Comparison of ENCODE assay signal across 19 cellular contexts in genomic region chr5:35813456-35813855, GRCh38.
"Had no signal": no experiment of that assay in that cellular context is flagged by ENCODE, and none has a peak within 500 bp of the region (broad histone marks: within the 10 kb centered on the region; RNA-seq: fewer than 3 reads in every experiment).

No MANE protein-coding gene starts in this region.

- H3K27ac ChIP-seq: body of pancreas, coronary artery, esophagus squamous epithelium, tibial artery had no signal

- H3K4me3 ChIP-seq: body of pancreas, coronary artery, esophagus squamous epithelium, tibial artery had no signal

- H3K4me3 Mint-ChIP-seq: activated CD8-positive, alpha-beta memory T cell treated with anti-CD3 and anti-CD28 coated beads, Interleukin-2, amount 10 ng/mL, durations not matched to agents 7 days and 5 days; natural killer cell treated with Interleukin-12 subunit alpha and Interleukin-12 subunit beta and Interleukin-15 and Interleukin-18, amount 100 ng/mL, for 72 hours; stimulated activated memory B cell treated with anti-CD40 and anti-IgM and Interleukin-4, amounts not matched to agents 10 μg/mL and 1 μg/mL and 100 μg/mL, for 72 hours; WTC11 had no signal

- ATAC-seq: activated CD8-positive, alpha-beta memory T cell treated with anti-CD3 and anti-CD28 coated beads, Interleukin-2, amount 10 ng/mL, durations not matched to agents 7 days and 5 days; body of pancreas; left ventricle myocardium superior; natural killer cell treated with Interleukin-12 subunit alpha and Interleukin-12 subunit beta and Interleukin-15 and Interleukin-18, amount 100 ng/mL, for 72 hours; stimulated activated memory B cell treated with anti-CD40 and anti-IgM and Interleukin-4, amounts not matched to agents 10 μg/mL and 1 μg/mL and 100 μg/mL, for 72 hours; WTC11 had no signal

- H3K27me3 ChIP-seq: body of pancreas, esophagus squamous epithelium, tibial artery had no signal

- DNase-seq: activated CD4-positive, alpha-beta T cell treated with anti-CD3 and anti-CD28 coated beads for 48 hours; activated CD8-positive, alpha-beta memory T cell treated with anti-CD3 and anti-CD28 coated beads, Interleukin-2, amount 10 ng/mL, durations not matched to agents 7 days and 5 days; activated gamma-delta T cell treated with Interleukin-2 at 50 U/mL for 16 hours; amniotic stem cell; body of pancreas; caudate nucleus; effector CD8-positive, alpha-beta T cell; esophagus squamous epithelium; foreskin melanocyte; head of caudate nucleus; kidney glomerular epithelial cell; left ventricle myocardium superior; mesenchymal stem cell; stimulated activated CD4-positive, alpha-beta T cell treated with anti-CD3 and anti-CD28 coated beads, Interleukin-2, amount 100 ng/mL, for 48 hours; tibial artery had no signal

- H3K27ac Mint-ChIP-seq: natural killer cell treated with Interleukin-12 subunit alpha and Interleukin-12 subunit beta and Interleukin-15 and Interleukin-18, amount 100 ng/mL, for 72 hours; stimulated activated memory B cell treated with anti-CD40 and anti-IgM and Interleukin-4, amounts not matched to agents 10 μg/mL and 1 μg/mL and 100 μg/mL, for 72 hours; WTC11 had no signal

- H3K27me3 Mint-ChIP-seq: activated CD8-positive, alpha-beta memory T cell treated with anti-CD3 and anti-CD28 coated beads, Interleukin-2, amount 10 ng/mL, durations not matched to agents 7 days and 5 days; natural killer cell treated with Interleukin-12 subunit alpha and Interleukin-12 subunit beta and Interleukin-15 and Interleukin-18, amount 100 ng/mL, for 72 hours; stimulated activated memory B cell treated with anti-CD40 and anti-IgM and Interleukin-4, amounts not matched to agents 10 μg/mL and 1 μg/mL and 100 μg/mL, for 72 hours had no signal

- H3K36me3 ChIP-seq: esophagus squamous epithelium, tibial artery had no signal

- H3K9me3 ChIP-seq: body of pancreas, esophagus squamous epithelium, tibial artery had no signal

- H3K9me3 Mint-ChIP-seq: natural killer cell treated with Interleukin-12 subunit alpha and Interleukin-12 subunit beta and Interleukin-15 and Interleukin-18, amount 100 ng/mL, for 72 hours; stimulated activated memory B cell treated with anti-CD40 and anti-IgM and Interleukin-4, amounts not matched to agents 10 μg/mL and 1 μg/mL and 100 μg/mL, for 72 hours; WTC11 had no signal

- H3K36me3 Mint-ChIP-seq: natural killer cell treated with Interleukin-12 subunit alpha and Interleukin-12 subunit beta and Interleukin-15 and Interleukin-18, amount 100 ng/mL, for 72 hours; stimulated activated memory B cell treated with anti-CD40 and anti-IgM and Interleukin-4, amounts not matched to agents 10 μg/mL and 1 μg/mL and 100 μg/mL, for 72 hours; WTC11 had no signal

- H3K4me1 Mint-ChIP-seq: stimulated activated memory B cell treated with anti-CD40 and anti-IgM and Interleukin-4, amounts not matched to agents 10 μg/mL and 1 μg/mL and 100 μg/mL, for 72 hours; WTC11 had no signal
